In the genomic region with DNA sequence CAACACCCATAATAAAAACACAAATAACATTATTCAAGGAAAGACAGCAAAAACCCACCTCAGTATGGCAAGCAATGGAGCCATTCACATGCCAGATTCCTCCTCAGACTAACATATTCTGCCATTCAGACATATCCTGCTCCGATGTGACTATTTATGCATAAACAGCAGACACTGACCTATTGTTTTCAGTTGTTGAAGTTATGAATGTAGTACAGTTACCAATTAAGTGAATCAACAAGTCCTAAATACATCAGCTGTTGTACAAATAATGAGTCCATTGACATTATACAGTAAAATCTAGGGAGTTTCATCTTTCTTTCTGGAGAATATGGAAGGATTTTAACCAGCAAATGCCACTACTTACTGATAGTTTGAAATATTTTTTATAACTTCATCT, we compare ENCODE assay signal across 23 cellular contexts.
"Had no signal": no experiment of that assay in that cellular context is flagged by ENCODE, and none has a peak within 500 bp of the region (broad histone marks: within the 10 kb centered on the region; RNA-seq: fewer than 3 reads in every experiment).

No MANE protein-coding gene starts in this region.

- H3K4me3 ChIP-seq: hepatocyte, left ventricle myocardium inferior, neural progenitor cell, prostate gland, thoracic aorta, vagina had no signal

- H3K4me2 ChIP-seq: hepatocyte, neural progenitor cell had no signal

- H3K27me3 Mint-ChIP-seq: activated naive CD8-positive, alpha-beta T cell treated with anti-CD3 and anti-CD28 coated beads for 36 hours; naive thymus-derived CD8-positive, alpha-beta T cell; type B pancreatic cell had no signal

- H3K36me3 Mint-ChIP-seq: activated naive CD8-positive, alpha-beta T cell treated with anti-CD3 and anti-CD28 coated beads for 36 hours; immature natural killer cell; mesothelial cell of epicardium; neural progenitor cell; type B pancreatic cell had no signal

- H3K4me1 ChIP-seq: foreskin keratinocyte had no signal

- H3K36me3 ChIP-seq: left ventricle myocardium inferior, neural progenitor cell, prostate gland, thoracic aorta, vagina had no signal

- H2AFZ ChIP-seq: hepatocyte, neural progenitor cell had no signal

- H3K27ac Mint-ChIP-seq: activated naive CD8-positive, alpha-beta T cell treated with anti-CD3 and anti-CD28 coated beads for 36 hours; immature natural killer cell; mesothelial cell of epicardium; naive thymus-derived CD8-positive, alpha-beta T cell; neural progenitor cell; type B pancreatic cell had no signal

- H3K9me3 ChIP-seq: left ventricle myocardium inferior, prostate gland, thoracic aorta, vagina had no signal

- ATAC-seq: foreskin keratinocyte; naive thymus-derived CD8-positive, alpha-beta T cell had no signal

- DNase-seq: activated CD4-positive, alpha-beta T cell treated with anti-CD3 and anti-CD28 coated beads for 4 hours; activated CD4-positive, alpha-beta T cell treated with anti-CD3 and anti-CD28 coated beads, Interleukin-2, amount 50 U/mL, for 48 hours; activated CD4-positive, CD25-positive, alpha-beta regulatory T cell; activated naive CD4-positive, alpha-beta T cell treated with Interleukin-2 at 50 U/mL for 16 hours; activated naive CD8-positive, alpha-beta T cell treated with anti-CD3 and anti-CD28 coated beads for 36 hours; activated T-cell treated with anti-CD3 and anti-CD28 coated beads, Interleukin-2, amount 50 U/mL, for 48 hours; central memory CD4-positive, alpha-beta T cell; dermis blood vessel endothelial cell; effector CD8-positive, alpha-beta T cell; foreskin keratinocyte; glutamatergic neuron; immature natural killer cell; left ventricle myocardium inferior; naive thymus-derived CD8-positive, alpha-beta T cell; stimulated activated CD4-positive, alpha-beta T cell treated with anti-CD3 and anti-CD28 coated beads, Interleukin-4, amount 100 ng/mL, for 1 hour; stimulated activated naive CD4-positive, alpha-beta T cell had no signal

- H3K9ac ChIP-seq: neural progenitor cell had no signal

- H3K27me3 ChIP-seq: foreskin keratinocyte, hepatocyte, neural progenitor cell, vagina had no signal

- H3K9me3 Mint-ChIP-seq: activated naive CD8-positive, alpha-beta T cell treated with anti-CD3 and anti-CD28 coated beads for 36 hours; immature natural killer cell; mesothelial cell of epicardium; naive thymus-derived CD8-positive, alpha-beta T cell; neural progenitor cell; type B pancreatic cell had no signal

- H3K4me1 Mint-ChIP-seq: mesothelial cell of epicardium had no signal

- H3K27ac ChIP-seq: foreskin keratinocyte, hepatocyte, left ventricle myocardium inferior, neural progenitor cell, prostate gland, thoracic aorta, vagina had no signal

- H3K4me3 Mint-ChIP-seq: activated naive CD8-positive, alpha-beta T cell treated with anti-CD3 and anti-CD28 coated beads for 36 hours; immature natural killer cell; mesothelial cell of epicardium; naive thymus-derived CD8-positive, alpha-beta T cell; neural progenitor cell; type B pancreatic cell had no signal
